In genomic region chr19:12791345-12792047, GRCh38 we compare ENCODE assay signal across 8 cellular contexts. TPM values are rescaled to one million over a fixed set of nuclear protein-coding genes. Genes with fewer than 3 reads are reported as not detected.
DNase-seq lines count a peak whose midpoint lies in the region; ATAC-seq and TF ChIP-seq lines count a peak whose summit lies in the region.

TSS of gene JUNB (plus strand) at chr19:12791486. CDS start at chr19:12791772, 286 bp downstream.

- peaks cover 6 to 30% of the 10 kb centered on the region in 2 donors for H3K4me1 ChIP-seq in breast epithelium
- H3K4me1 ChIP-seq in iPS-20b (ENCODE audit: insufficient read depth, low read length): peaks cover 31% of the 10 kb centered on the region

- H3K36me3 ChIP-seq in WERI-Rb-1 (no peaks in the 10 kb centered on the region; the same call in 1 of the 2 replicates), breast epithelium (no peaks in the 10 kb centered on the region), iPS-20b (ENCODE audit: insufficient read depth, low read depth, low read length) (no peaks in the 10 kb centered on the region)

- peak; percentile 95 for DNase-seq in NCI-H2227 (lab: John Stamatoyannopoulos, UW; ENCODE audit: unreplicated experiment)
- peak; percentile 95 for DNase-seq in WERI-Rb-1
- DNase-seq in breast epithelium (ENCODE audit: low spot score in 2 of 2): peak; percentile 98 to 99

- peak; percentile 100 for TF ChIP-seq POLR2A in GM15510 (IDR thresholded peaks at IDR 0.05; ENCODE audit: borderline replicate concordance, extremely low read depth, insufficient read length)
- peak; percentile 100 for TF ChIP-seq POLR2A in breast epithelium (IDR thresholded peaks at IDR 0.05)

- H3K9ac ChIP-seq in iPS-20b (ENCODE audit: low read depth, low read length): peak within 1 kb of the TSS; percentile 75; the same call in 1 of the 2 replicates

- TF ChIP-seq CTCF in WERI-Rb-1 (IDR thresholded peaks at IDR 0.05; ENCODE audit: low read depth, low read length): no peak
- no peak for TF ChIP-seq CTCF in breast epithelium (IDR thresholded peaks at IDR 0.05)

- H3K9me3 ChIP-seq in WERI-Rb-1 (ENCODE audit: severe bottlenecking): no peaks in the 10 kb centered on the region
- H3K9me3 ChIP-seq in breast epithelium: no peaks in the 10 kb centered on the region
- no peaks in the 10 kb centered on the region for H3K9me3 ChIP-seq in iPS-20b (ENCODE audit: insufficient read depth, low read depth, low read length)

- ATAC-seq in HG02981 (IDR thresholded peaks at IDR 0.05; ENCODE audit: unreplicated experiment): peak; percentile 29
- no peak for ATAC-seq in HG02884 (IDR thresholded peaks at IDR 0.05; ENCODE audit: unreplicated experiment)

- intact Hi-C loops in breast epithelium (cut with DNase I; ENCODE audit: low total_unique reads): loop anchor here (2.0 kb wide), 1 partner anchor 15 kb away; no protein-coding TSS in a partner anchor

- peak within 1 kb of the TSS; percentile 96 for H3K27ac ChIP-seq in WERI-Rb-1
- peak within 1 kb of the TSS; percentile 98 to 100 for H3K27ac ChIP-seq in breast epithelium
- no peak within 1 kb of the TSS for H3K27ac ChIP-seq in iPS-20b (ENCODE audit: low read length)
- H3K27ac ChIP-seq in skin epidermis: peak within 1 kb of the TSS; percentile 89 to 100 (median 98)

- H3K27me3 ChIP-seq in WERI-Rb-1 (ENCODE audit: insufficient read depth, low read depth, severe bottlenecking): no peaks in the 10 kb centered on the region
- H3K27me3 ChIP-seq in breast epithelium: no peaks in the 10 kb centered on the region
- peaks cover 40% of the 10 kb centered on the region for H3K27me3 ChIP-seq in iPS-20b (ENCODE audit: insufficient read depth, low read length)

- peak within 1 kb of the TSS; percentile 81 for H3K4me3 ChIP-seq in WERI-Rb-1 (ENCODE audit: low read depth, low read length)
- H3K4me3 ChIP-seq in breast epithelium: peak within 1 kb of the TSS; percentile 92 to 100 (median 95)
- H3K4me3 ChIP-seq in iPS-20b (ENCODE audit: low read length): peak within 1 kb of the TSS; percentile 76
- H3K4me3 ChIP-seq in skin epidermis: peak within 1 kb of the TSS; percentile 57 to 98 (median 86)

RNA-seq across cellular contexts. Expression of gene JUNB, which starts in this region (rescaled TPM):
- total RNA-seq in breast epithelium: 100 to 1,000 TPM; 108 to 581 (median 320) TPM
